ENCODE assay signal across 16 cellular contexts in the genomic region with DNA sequence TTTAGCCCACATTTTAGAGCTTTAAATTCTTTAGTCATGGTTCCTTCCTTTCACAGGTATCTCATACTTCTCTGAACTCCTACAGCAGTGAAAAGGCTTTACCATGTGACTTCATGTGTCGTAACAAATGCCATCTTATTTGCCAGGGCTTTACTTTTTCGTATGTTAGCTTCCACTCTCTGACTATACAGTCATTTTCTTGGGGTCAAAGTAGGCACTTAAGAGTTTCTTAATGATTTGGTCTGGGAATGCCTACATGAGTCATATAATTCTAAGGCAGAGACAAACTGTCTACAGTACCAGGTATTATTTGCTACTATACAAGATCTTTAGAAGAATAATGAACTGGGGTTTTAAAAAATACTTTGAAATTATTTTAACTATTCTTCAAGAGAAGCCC. TPM values are rescaled to one million over a fixed set of nuclear protein-coding genes. Genes with fewer than 3 reads are reported as not detected.
DNase-seq lines count a peak whose midpoint lies in the region; ATAC-seq, FAIRE-seq and TF ChIP-seq lines count a peak whose summit lies in the region.
"Had no signal": no experiment of that assay in that cellular context is flagged by ENCODE, and none has a peak within 500 bp of the region (broad histone marks: within the 10 kb centered on the region; RNA-seq: fewer than 3 reads in every experiment).

No MANE protein-coding gene starts in this region.

- no peak overlapping the region for H2AFZ ChIP-seq in fibroblast of lung (ENCODE audit: low read length)

- DNase-seq in activated CD4-positive, alpha-beta T cell treated with anti-CD3 and anti-CD28 coated beads for 36 hours = no peak
- no peak for DNase-seq in activated CD4-positive, alpha-beta T cell treated with anti-CD3 and anti-CD28 coated beads for 48 hours
- DNase-seq in RCC 7860 (ENCODE audit: low spot score) (peak; percentile 41), fibroblast of lung (ENCODE audit: low read depth in 2 of 2) (peak; percentile 45 to 80), sigmoid colon (no peak), nucleus accumbens (lab: John Stamatoyannopoulos, UW) (no peak), kidney (no peak)
- no peak for DNase-seq in T-helper 2 cell treated with Interferon-gamma antibody and Interleukin-4, amounts not matched to agents 5 μg/mL and 100 μg/mL, for 36 hours (ENCODE audit: low spot score)
- DNase-seq: adrenal gland; Calu3; esophagus squamous epithelium; NCI-H446 treated with DMSO at 0.1 percent for 48 hours; OCI-M1; stimulated activated CD4-positive, alpha-beta T cell treated with anti-CD3 and anti-CD28 coated beads, Interleukin-12 subunit alpha, Interleukin-12 subunit beta, amount 100 ng/mL, for 4 hours had no signal

- intact Hi-C loops in activated CD4-positive, alpha-beta T cell treated with anti-CD3 and anti-CD28 coated beads for 36 hours (cut with DNase I, micrococcal nuclease) = loop anchor here in 1 of 2 experiments (5.0 kb wide), 1 partner anchor 60 kb away; no protein-coding TSS in a partner anchor
- intact Hi-C loops in sigmoid colon (cut with DNase I) (no loop called here), kidney (cut with DNase I) (no loop called here)

- H3K36me3 Mint-ChIP-seq in activated CD4-positive, alpha-beta T cell treated with anti-CD3 and anti-CD28 coated beads for 36 hours (ENCODE audit: low read depth) = no peaks in the 10 kb centered on the region
- H3K36me3 Mint-ChIP-seq in T-helper 2 cell treated with Interferon-gamma antibody and Interleukin-4, amounts not matched to agents 5 μg/mL and 100 μg/mL, for 36 hours (ENCODE audit: low read depth) = peaks cover 2% of the 10 kb centered on the region

- H3K4me1 Mint-ChIP-seq in activated CD4-positive, alpha-beta T cell treated with anti-CD3 and anti-CD28 coated beads for 36 hours = peaks cover 21% of the 10 kb centered on the region
- peaks cover 25% of the 10 kb centered on the region for H3K4me1 Mint-ChIP-seq in T-helper 2 cell treated with Interferon-gamma antibody and Interleukin-4, amounts not matched to agents 5 μg/mL and 100 μg/mL, for 36 hours (ENCODE audit: low read depth)

- no peak for TF ChIP-seq POLR2A in sigmoid colon (IDR thresholded peaks at IDR 0.05)

- H3K4me3 Mint-ChIP-seq in activated CD4-positive, alpha-beta T cell treated with anti-CD3 and anti-CD28 coated beads for 36 hours = no peak overlapping the region
- no peak overlapping the region for H3K4me3 Mint-ChIP-seq in T-helper 2 cell treated with Interferon-gamma antibody and Interleukin-4, amounts not matched to agents 5 μg/mL and 100 μg/mL, for 36 hours
- H3K4me3 Mint-ChIP-seq: WTC11 had no signal

- no peak overlapping the region for H3K4me2 ChIP-seq in fibroblast of lung (ENCODE audit: extremely low read depth, insufficient read depth, low read length)

- no peaks in the 10 kb centered on the region for H3K9me3 Mint-ChIP-seq in activated CD4-positive, alpha-beta T cell treated with anti-CD3 and anti-CD28 coated beads for 36 hours (ENCODE audit: low read depth)
- no peaks in the 10 kb centered on the region for H3K9me3 Mint-ChIP-seq in T-helper 2 cell treated with Interferon-gamma antibody and Interleukin-4, amounts not matched to agents 5 μg/mL and 100 μg/mL, for 36 hours
- H3K9me3 Mint-ChIP-seq: WTC11 had no signal

- H4K20me1 ChIP-seq in fibroblast of lung (ENCODE audit: control insufficient read depth, extremely low read depth, insufficient read depth, low read length) = no peaks in the 10 kb centered on the region

- no peak overlapping the region for H3K4me3 ChIP-seq in fibroblast of lung (replicated peaks in 1 of 4; ENCODE audit: control extremely low read depth in 1 of 4, insufficient read depth in 1 of 4, low read depth in 3 of 4, low read length in 4 of 4)
- no peak overlapping the region for H3K4me3 ChIP-seq in sigmoid colon
- H3K4me3 ChIP-seq in kidney (ENCODE audit: low read length in 2 of 2) = no peak overlapping the region
- H3K4me3 ChIP-seq: adrenal gland, esophagus squamous epithelium had no signal

- FAIRE-seq in RCC 7860 (lab: Jason Lieb, UNC) = peak; percentile 74
- FAIRE-seq in kidney (lab: Jason Lieb, UNC) = no peak
- FAIRE-seq: A204.1 had no signal

- H3K27me3 ChIP-seq in fibroblast of lung (ENCODE audit: control insufficient read depth, insufficient read depth, low read length) (no peaks in the 10 kb centered on the region), sigmoid colon (no peaks in the 10 kb centered on the region)
- H3K27me3 ChIP-seq: adrenal gland, esophagus squamous epithelium had no signal

- H3K9me3 ChIP-seq in fibroblast of lung (ENCODE audit: control insufficient read depth, insufficient read depth, low read depth, low read length) (no peaks in the 10 kb centered on the region), sigmoid colon (no peaks in the 10 kb centered on the region), kidney (ENCODE audit: control insufficient read depth in 1 of 2, low read length in 2 of 2) (no peaks in the 10 kb centered on the region)
- H3K9me3 ChIP-seq: adrenal gland, esophagus squamous epithelium had no signal

- H3K27ac ChIP-seq in fibroblast of lung (ENCODE audit: insufficient read depth, low read length) (no peak overlapping the region), sigmoid colon (peak overlapping the region in 3 of 4 donors; percentile 33 to 100 (median 96)), kidney (ENCODE audit: low read depth in 2 of 2, low read length in 2 of 2) (no peak overlapping the region)
- H3K27ac ChIP-seq: adrenal gland, esophagus squamous epithelium had no signal

- H3K9ac ChIP-seq in fibroblast of lung (ENCODE audit: insufficient read depth, low read length) (no peak overlapping the region), kidney (ENCODE audit: low read length in 2 of 2) (no peak overlapping the region)

- CTCF ChIA-PET in activated CD4-positive, alpha-beta T cell treated with anti-CD3 and anti-CD28 coated beads for 36 hours (lab: Charles Lee) = interaction anchor here (0.5 to 1.6 kb wide), 5 partner anchors 15 to 110 kb away, joined by 3 to 6 read pairs (median 3); a partner anchor contains a TSS

- POLR2A ChIA-PET in activated CD4-positive, alpha-beta T cell treated with anti-CD3 and anti-CD28 coated beads for 36 hours (lab: Charles Lee) = interaction anchor here (0.8 to 1.2 kb wide), 2 partner anchors 15 to 59 kb away, joined by 3 read pairs; a partner anchor contains a TSS

- peaks cover 2% of the 10 kb centered on the region for H3K4me1 ChIP-seq in fibroblast of lung (ENCODE audit: control insufficient read depth, extremely low read depth, insufficient read depth, low read length)
- H3K4me1 ChIP-seq in sigmoid colon = peaks cover 0 to 97% (median 51%) of the 10 kb centered on the region in 4 donors
- H3K4me1 ChIP-seq in kidney (ENCODE audit: control insufficient read depth in 1 of 2, insufficient read depth in 1 of 2, low read depth in 1 of 2, low read length in 2 of 2) = no peaks in the 10 kb centered on the region
- H3K4me1 ChIP-seq: adrenal gland, esophagus squamous epithelium had no signal

- no peaks in the 10 kb centered on the region for H3K27me3 Mint-ChIP-seq in activated CD4-positive, alpha-beta T cell treated with anti-CD3 and anti-CD28 coated beads for 36 hours
- no peaks in the 10 kb centered on the region for H3K27me3 Mint-ChIP-seq in T-helper 2 cell treated with Interferon-gamma antibody and Interleukin-4, amounts not matched to agents 5 μg/mL and 100 μg/mL, for 36 hours (ENCODE audit: low read depth)

- peak; percentile 76 for ATAC-seq in activated CD4-positive, alpha-beta T cell treated with anti-CD3 and anti-CD28 coated beads for 36 hours
- ATAC-seq: WTC11 had no signal

- 78 to 89% methylated on average over 2 of the region's 2 CpGs for whole genome bisulfite sequencing in sigmoid colon, 2 donors

- no peak for TF ChIP-seq EP300 in sigmoid colon (IDR thresholded peaks at IDR 0.05)

- peaks cover 32% of the 10 kb centered on the region for H3K79me2 ChIP-seq in fibroblast of lung (ENCODE audit: control insufficient read depth, insufficient read depth, low read length)

- peaks cover 4% of the 10 kb centered on the region for H3K36me3 ChIP-seq in fibroblast of lung (ENCODE audit: control insufficient read depth, insufficient read depth, low read length)
- H3K36me3 ChIP-seq in sigmoid colon = no peaks in the 10 kb centered on the region
- H3K36me3 ChIP-seq in kidney (ENCODE audit: control insufficient read depth in 1 of 2, insufficient read depth in 2 of 2, low read length in 2 of 2) = no peaks in the 10 kb centered on the region
- H3K36me3 ChIP-seq: adrenal gland, esophagus squamous epithelium had no signal

- TF ChIP-seq CTCF in fibroblast of lung (conservative IDR thresholded peaks at IDR 0.05 in 1 of 2, IDR thresholded peaks at IDR 0.05 in 1 of 2; ENCODE audit: low read depth in 1 of 2, low read length in 2 of 2) (no peak), sigmoid colon (IDR thresholded peaks at IDR 0.05) (no peak), kidney (IDR thresholded peaks at IDR 0.05; ENCODE audit: borderline replicate concordance, extremely low read depth, insufficient read depth) (no peak)

- H3K27ac Mint-ChIP-seq in activated CD4-positive, alpha-beta T cell treated with anti-CD3 and anti-CD28 coated beads for 36 hours = no peak overlapping the region
- no peak overlapping the region for H3K27ac Mint-ChIP-seq in T-helper 2 cell treated with Interferon-gamma antibody and Interleukin-4, amounts not matched to agents 5 μg/mL and 100 μg/mL, for 36 hours

RNA-seq across cellular contexts. Expression of a gene that starts 15.0 kb away (rescaled TPM):
- 1 to 10 TPM; 1.4 to 1.5 TPM for total RNA-seq in activated CD4-positive, alpha-beta T cell treated with anti-CD3 and anti-CD28 coated beads for 36 hours
- 50.8 and 68.0 TPM in 2 replicates for total RNA-seq in fibroblast of lung
- 41.4 and 61.2 TPM in 2 replicates for polyA plus RNA-seq in fibroblast of lung
- 30.2 and 37.7 TPM in 2 replicates for polyA plus RNA-seq in fibroblast of lung (2012)
- 13.5 and 19.3 TPM in 2 replicates for polyA minus RNA-seq in fibroblast of lung (ENCODE audit: low replicate concordance)
- total RNA-seq in sigmoid colon = 100 to 1,000 TPM; 115 to 188 (median 167) TPM
- polyA plus RNA-seq in sigmoid colon = 10 to 100 TPM in 1 of 3 donors, 1 to 10 TPM in 2; 3.5 to 10.1 (median 7.8) TPM
- total RNA-seq in kidney = 8.0 TPM
- polyA plus RNA-seq in kidney (ENCODE audit: insufficient read depth, low read depth, low replicate concordance) = 6.0 TPM

RNA-seq across cellular contexts. Expression of a gene that starts 35.0 kb away (rescaled TPM):
- 1 to 10 TPM; 8.2 to 8.8 TPM for total RNA-seq in activated CD4-positive, alpha-beta T cell treated with anti-CD3 and anti-CD28 coated beads for 36 hours
- total RNA-seq in fibroblast of lung (22.1 and 31.5 TPM in 2 replicates), sigmoid colon (10 to 100 TPM; 55.6 to 74.5 (median 60.0) TPM), kidney (3.2 TPM)
- polyA plus RNA-seq in fibroblast of lung (21.1 and 27.3 TPM in 2 replicates), sigmoid colon (1 to 10 TPM in 2 of 3 donors, under 1 TPM in 1; 0.92 to 2.9 (median 1.8) TPM), kidney (ENCODE audit: insufficient read depth, low read depth, low replicate concordance) (2.7 TPM)
- polyA plus RNA-seq in fibroblast of lung (2012) = 15.0 and 20.4 TPM in 2 replicates
- polyA minus RNA-seq in fibroblast of lung (ENCODE audit: low replicate concordance) = 2.5 and 3.5 TPM in 2 replicates

Comparison
In these comparisons a context has a peak if more than half of its experiments do, and no peak if none do; other contexts are left out.
1. DNase-seq: peak in RCC 7860 (single experiment) and fibroblast of lung (2 of 2); none in activated CD4-positive, alpha-beta T cell treated with anti-CD3 and anti-CD28 coated beads for 36 hours (single experiment), activated CD4-positive, alpha-beta T cell treated with anti-CD3 and anti-CD28 coated beads for 48 hours (single experiment), sigmoid colon (single experiment), T-helper 2 cell treated with Interferon-gamma antibody and Interleukin-4, amounts not matched to agents 5 μg/mL and 100 μg/mL, for 36 hours (single experiment), nucleus accumbens (0 of 56) and kidney (single experiment).
2. H3K27ac ChIP-seq: peak in sigmoid colon (3 of 4); none in fibroblast of lung (single experiment) and kidney (0 of 2).